8 cellular contexts compared by ENCODE assay signal in the genomic region with DNA sequence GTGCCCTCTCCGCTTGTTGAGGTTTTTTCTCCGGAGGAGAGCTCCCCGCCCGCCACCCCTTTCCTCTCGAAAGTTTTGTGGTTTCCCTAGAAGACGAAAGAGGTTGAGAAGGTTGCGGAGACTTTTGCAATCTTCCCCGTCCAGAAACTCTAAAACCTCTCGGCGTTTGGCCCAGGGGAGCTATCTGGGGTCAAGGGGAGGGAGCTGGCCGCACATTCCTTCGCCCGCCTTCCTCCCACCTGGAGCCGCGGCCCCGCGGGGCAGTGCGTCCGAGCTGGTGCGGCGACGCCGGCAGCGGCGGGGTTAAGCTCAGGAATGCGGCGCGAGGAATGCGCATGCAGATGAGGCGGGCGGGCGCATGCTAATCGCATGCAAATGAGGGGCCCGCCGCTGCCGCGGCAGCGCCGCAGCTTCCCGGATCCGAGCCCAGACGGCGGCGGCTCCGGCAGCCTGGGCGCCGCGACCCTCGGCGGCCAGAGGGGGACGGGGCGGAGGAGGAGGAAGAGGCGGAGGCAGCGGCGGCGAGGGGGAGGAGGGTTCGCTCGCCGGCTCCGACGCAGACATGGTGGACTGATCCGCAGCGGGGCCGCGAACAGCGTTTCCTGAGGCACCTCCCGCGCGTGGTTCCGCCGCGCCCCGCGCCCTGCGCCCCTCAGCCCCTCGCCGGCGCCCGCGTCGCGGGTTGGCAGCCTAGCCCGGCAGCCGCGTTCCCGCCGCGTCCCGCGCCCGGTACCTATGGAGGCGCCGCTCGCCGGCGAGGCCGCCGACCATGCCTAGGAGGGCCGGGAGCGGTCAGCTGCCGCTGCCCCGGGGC. TPM values are rescaled to one million over a fixed set of nuclear protein-coding genes. Genes with fewer than 3 reads are reported as not detected.
DNase-seq lines count a peak whose midpoint lies in the region; ATAC-seq, FAIRE-seq and TF ChIP-seq lines count a peak whose summit lies in the region.

A gene (plus strand): TSS at position 535 of the 814 bp plus-strand sequence. CDS start 235 bp downstream, at position 770.

- DNase-seq in NCI-H748 (lab: John Stamatoyannopoulos, UW; ENCODE audit: unreplicated experiment), result peak; percentile 79
- peak; percentile 9 to 42 for DNase-seq in activated CD8-positive, alpha-beta memory T cell treated with anti-CD3 and anti-CD28 coated beads for 1 hour (ENCODE audit: extremely low read depth in 1 of 2, low read depth in 1 of 2)
- DNase-seq in ecto neural progenitor cell (ENCODE audit: low spot score), result peak; percentile 96
- DNase-seq in HepG2 (ENCODE audit: low spot score), result peak; percentile 83
- DNase-seq in stimulated activated CD4-positive, alpha-beta T cell treated with anti-CD3 and anti-CD28 coated beads, Interleukin-1b, Interleukin-23, amount 100 ng/mL, for 4 hours (ENCODE audit: low read depth in 2 of 2), result peak; percentile 43 to 56

- peak within 1 kb of the TSS; percentile 99 for H3K9ac ChIP-seq in HepG2 (ENCODE audit: insufficient read depth, low read depth, low read length)

- ATAC-seq in GM18502 (IDR thresholded peaks at IDR 0.05; ENCODE audit: poor library complexity, unreplicated experiment) (peak; percentile 82), HG02981 (IDR thresholded peaks at IDR 0.05; ENCODE audit: unreplicated experiment) (peak; percentile 76), HepG2 (peak; percentile 82), HG02840 (IDR thresholded peaks at IDR 0.05; ENCODE audit: low FRiP score, unreplicated experiment) (no peak)

- CTCF ChIA-PET in HepG2 (lab: Yijun Ruan, JAX; ENCODE audit: low intra/inter-chr PET ratio, low total read pairs), result interaction anchor here (0.7 kb wide), 1 partner anchor 25 kb away, joined by 3 read pairs; no protein-coding TSS in a partner anchor

- H3K4me2 ChIP-seq in HepG2 (ENCODE audit: low read depth, low read length), result peak within 1 kb of the TSS; percentile 91

- BruUV-seq in HepG2 (replicated peaks; lab: Mats Ljungman, UMichigan), result no TSS peak

- peaks cover 60% of the 10 kb centered on the region for H3K79me2 ChIP-seq in HepG2 (ENCODE audit: insufficient read depth, low read length)

- H3K4me1 ChIP-seq in HepG2 (ENCODE audit: insufficient read depth, low read length), result peaks cover 68% of the 10 kb centered on the region

- no peak; the same call in 1 of the 2 replicates for TF ChIP-seq CTCF in HepG2 (CRISPR knock-in tag; IDR thresholded peaks at IDR 0.05)

- TF ChIP-seq EP300 in HepG2 (IDR thresholded peaks at IDR 0.05; ENCODE audit: low read depth in 2 of 2, low read length in 2 of 2), result peak; percentile 45 to 52; a peak in 1 of 4 replicates
- peak; percentile 60 for TF ChIP-seq EP300 in HepG2 (CRISPR knock-in tag; IDR thresholded peaks at IDR 0.05; ENCODE audit: borderline replicate concordance)

- POLR2A ChIA-PET in HepG2 (lab: Yijun Ruan, JAX), result interaction anchor here (0.7 to 4.4 kb wide), 23 partner anchors 9 to 345 kb away, joined by 3 to 78 read pairs (median 4); no protein-coding TSS in a partner anchor

- H3K9me3 ChIP-seq in HepG2 (ENCODE audit: low read length), result no peaks in the 10 kb centered on the region

- peak within 1 kb of the TSS; percentile 99 for H3K27ac ChIP-seq in HepG2 (ENCODE audit: extremely low read length, insufficient read depth, low read length)

- 2% methylated on average over 13 of the region's 102 CpGs for WGBS in HepG2 (ENCODE audit: low lambda C conversion rate)

- peak within 1 kb of the TSS; percentile 90 to 97 (median 91) for H3K4me3 ChIP-seq in HepG2 (replicated peaks in 1 of 3; ENCODE audit: insufficient read depth in 1 of 3, low read depth in 2 of 3, low read length in 3 of 3)

- peaks cover 31% of the 10 kb centered on the region for H4K20me1 ChIP-seq in HepG2 (ENCODE audit: insufficient read depth, low read length)

- H2AFZ ChIP-seq in HepG2 (ENCODE audit: low read length), result no peak within 1 kb of the TSS

- peak in 1 of 2 experiments; percentile 56; a peak in 2 of 4 replicates for TF ChIP-seq POLR2A in HepG2 (IDR thresholded peaks at IDR 0.05; ENCODE audit: insufficient read depth in 1 of 2, low read depth in 2 of 2, low read length in 2 of 2)

- TF ChIP-seq RAD21 in HepG2 (CRISPR knock-in tag; IDR thresholded peaks at IDR 0.05), result peak; percentile 62

- 0 out of 5 replicates have a peak, but pooled peaks cover 0 to 2% of the 10 kb centered on the region in 2 experiments for H3K36me3 ChIP-seq in HepG2 (replicated peaks in 1 of 2; ENCODE audit: control insufficient read depth in 1 of 2, insufficient read depth in 2 of 2, low read length in 2 of 2)

- H3K27me3 ChIP-seq in HepG2 (ENCODE audit: control insufficient read depth in 1 of 2, insufficient read depth in 2 of 2, low read length in 2 of 2), result no peaks in the 10 kb centered on the region; a peak in 1 of 5 replicates

- FAIRE-seq in HepG2 (lab: Jason Lieb, UNC), result no peak

- in situ Hi-C loops in HepG2 (cut with HindIII; ENCODE audit: extremely low pct_ligation_motif_present, low pct_unique_long_range_greater_than_20kb), result no loop called here

- intact Hi-C loops in HepG2 (cut with micrococcal nuclease; ENCODE audit: unreplicated experiment), result loop anchor here (2.0 kb wide), 1 partner anchor 18 kb away; no protein-coding TSS in a partner anchor

TF ChIP-seq in HepG2, 621 proteins besides CTCF, POLR2A, EP300 and RAD21 (continues in another document):
- no peak for TF ChIP-seq ZNF703 (CRISPR knock-in tag; IDR thresholded peaks at IDR 0.05; ENCODE audit: borderline replicate concordance)
- no peak for TF ChIP-seq ATM (IDR thresholded peaks at IDR 0.05; ENCODE audit: borderline replicate concordance)
- 0 out of 2 replicates have a peak, but pooled peaks have one; percentile 44 for TF ChIP-seq HMG20B (CRISPR knock-in tag; conservative IDR thresholded peaks at IDR 0.05)
- peak; percentile 76; the same call in 1 of the 2 replicates for TF ChIP-seq ZNF468 (CRISPR knock-in tag; IDR thresholded peaks at IDR 0.05)
- TF ChIP-seq ZNF101 (CRISPR knock-in tag; IDR thresholded peaks at IDR 0.05; ENCODE audit: borderline replicate concordance, low read depth), result no peak
- TF ChIP-seq ZNF891 (CRISPR knock-in tag; IDR thresholded peaks at IDR 0.05), result peak; percentile 22; the same call in 1 of the 2 replicates
- peak; percentile 77 for TF ChIP-seq GABPB1 (CRISPR knock-in tag; IDR thresholded peaks at IDR 0.05)
- 0 out of 2 replicates have a peak, but pooled peaks have one; percentile 91 for TF ChIP-seq ZNF567 (CRISPR knock-in tag; IDR thresholded peaks at IDR 0.05; ENCODE audit: borderline replicate concordance)
- TF ChIP-seq ZBTB1 (CRISPR knock-in tag; IDR thresholded peaks at IDR 0.05; ENCODE audit: borderline replicate concordance), result no peak
- TF ChIP-seq, protein P1, sequence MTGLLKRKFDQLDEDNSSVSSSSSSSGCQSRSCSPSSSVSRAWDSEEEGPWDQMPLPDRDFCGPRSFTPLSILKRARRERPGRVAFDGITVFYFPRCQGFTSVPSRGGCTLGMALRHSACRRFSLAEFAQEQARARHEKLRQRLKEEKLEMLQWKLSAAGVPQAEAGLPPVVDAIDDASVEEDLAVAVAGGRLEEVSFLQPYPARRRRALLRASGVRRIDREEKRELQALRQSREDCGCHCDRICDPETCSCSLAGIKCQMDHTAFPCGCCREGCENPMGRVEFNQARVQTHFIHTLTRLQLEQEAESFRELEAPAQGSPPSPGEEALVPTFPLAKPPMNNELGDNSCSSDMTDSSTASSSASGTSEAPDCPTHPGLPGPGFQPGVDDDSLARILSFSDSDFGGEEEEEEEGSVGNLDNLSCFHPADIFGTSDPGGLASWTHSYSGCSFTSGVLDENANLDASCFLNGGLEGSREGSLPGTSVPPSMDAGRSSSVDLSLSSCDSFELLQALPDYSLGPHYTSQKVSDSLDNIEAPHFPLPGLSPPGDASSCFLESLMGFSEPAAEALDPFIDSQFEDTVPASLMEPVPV (CRISPR knock-in tag; IDR thresholded peaks at IDR 0.05), result peak; percentile 66
- no peak for TF ChIP-seq NFIB (CRISPR knock-in tag; IDR thresholded peaks at IDR 0.05; ENCODE audit: borderline replicate concordance)
- no peak for TF ChIP-seq TRIM24 (CRISPR knock-in tag; IDR thresholded peaks at IDR 0.05)
- TF ChIP-seq, protein P2, sequence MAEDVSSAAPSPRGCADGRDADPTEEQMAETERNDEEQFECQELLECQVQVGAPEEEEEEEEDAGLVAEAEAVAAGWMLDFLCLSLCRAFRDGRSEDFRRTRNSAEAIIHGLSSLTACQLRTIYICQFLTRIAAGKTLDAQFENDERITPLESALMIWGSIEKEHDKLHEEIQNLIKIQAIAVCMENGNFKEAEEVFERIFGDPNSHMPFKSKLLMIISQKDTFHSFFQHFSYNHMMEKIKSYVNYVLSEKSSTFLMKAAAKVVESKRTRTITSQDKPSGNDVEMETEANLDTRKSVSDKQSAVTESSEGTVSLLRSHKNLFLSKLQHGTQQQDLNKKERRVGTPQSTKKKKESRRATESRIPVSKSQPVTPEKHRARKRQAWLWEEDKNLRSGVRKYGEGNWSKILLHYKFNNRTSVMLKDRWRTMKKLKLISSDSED (CRISPR knock-in tag; IDR thresholded peaks at IDR 0.05), result no peak

RNA-seq across cellular contexts. Expression of the gene that starts here (rescaled TPM):
- total RNA-seq in HepG2 (2016; rRNA removed; fragmentation: Illumina TruSeq; extraction: Trizol), result 40.0 and 44.6 TPM in 2 replicates
- 9.4 and 9.9 TPM in 2 replicates for total RNA-seq in HepG2 (2016; cell fraction: cytosol; rRNA removed; fragmentation: Illumina TruSeq; extraction: Trizol; ENCODE audit: low read depth)
- total RNA-seq in HepG2 (2016; cell fraction: insoluble cytoplasmic fraction; rRNA removed; fragmentation: Illumina TruSeq; extraction: Trizol), result 39.3 and 44.7 TPM in 2 replicates
- total RNA-seq in HepG2 (2016; cell fraction: membrane; rRNA removed; fragmentation: Illumina TruSeq; extraction: Trizol), result 20.4 and 25.6 TPM in 2 replicates
- total RNA-seq in HepG2 (2016; cell fraction: nucleus; rRNA removed; fragmentation: Illumina TruSeq; extraction: Trizol), result 53.6 and 60.5 TPM in 2 replicates
- 39.9 and 50.1 TPM in 2 replicates for polyA plus RNA-seq in HepG2 (2011; rRNA removed)
- polyA plus RNA-seq in HepG2 (2011; cell fraction: cytosol; rRNA removed), result 28.1 and 30.9 TPM in 2 replicates
- polyA plus RNA-seq in HepG2 (2011; cell fraction: nucleus; rRNA removed), result 89.9 and 101 TPM in 2 replicates
- 43.9 and 54.9 TPM in 2 replicates for polyA plus RNA-seq in HepG2 (2012)
- polyA plus RNA-seq in HepG2 (2016; cell fraction: cytosol; fragmentation: Illumina TruSeq; extraction: Trizol; ENCODE audit: low read depth), result 0.82 and 1.0 TPM in 2 replicates
- polyA plus RNA-seq in HepG2 (2016; cell fraction: insoluble cytoplasmic fraction; fragmentation: Illumina TruSeq; extraction: Trizol; ENCODE audit: low read depth), result 26.2 and 27.1 TPM in 2 replicates
- 5.2 and 6.2 TPM in 2 replicates for polyA plus RNA-seq in HepG2 (2016; cell fraction: membrane; fragmentation: Illumina TruSeq; extraction: Trizol; ENCODE audit: low read depth)
- 41.4 and 50.5 TPM in 2 replicates for polyA plus RNA-seq in HepG2 (2016; cell fraction: nucleus; fragmentation: Illumina TruSeq; extraction: Trizol; ENCODE audit: insufficient read depth, low read depth)
- polyA minus RNA-seq in HepG2 (2011; rRNA and poly(A)+ RNA removed; ENCODE audit: low replicate concordance), result 11.7 and 43.0 TPM in 2 replicates
- polyA minus RNA-seq in HepG2 (2011; cell fraction: cytosol; rRNA and poly(A)+ RNA removed), result 33.9 and 36.8 TPM in 2 replicates
- 200 and 232 TPM in 2 replicates for polyA minus RNA-seq in HepG2 (2011; cell fraction: nucleus; rRNA and poly(A)+ RNA removed)

Comparison
In these comparisons a context has a peak if more than half of its experiments do, and no peak if none do; other contexts are left out.
1. DNase-seq: peak in every context shown above with its lines; median percentile 96 in ecto neural progenitor cell; 83 in HepG2; 79 in NCI-H748; 50 in stimulated activated CD4-positive, alpha-beta T cell treated with anti-CD3 and anti-CD28 coated beads, Interleukin-1b, Interleukin-23, amount 100 ng/mL, for 4 hours; 26 in activated CD8-positive, alpha-beta memory T cell treated with anti-CD3 and anti-CD28 coated beads for 1 hour.